In the genomic region with DNA sequence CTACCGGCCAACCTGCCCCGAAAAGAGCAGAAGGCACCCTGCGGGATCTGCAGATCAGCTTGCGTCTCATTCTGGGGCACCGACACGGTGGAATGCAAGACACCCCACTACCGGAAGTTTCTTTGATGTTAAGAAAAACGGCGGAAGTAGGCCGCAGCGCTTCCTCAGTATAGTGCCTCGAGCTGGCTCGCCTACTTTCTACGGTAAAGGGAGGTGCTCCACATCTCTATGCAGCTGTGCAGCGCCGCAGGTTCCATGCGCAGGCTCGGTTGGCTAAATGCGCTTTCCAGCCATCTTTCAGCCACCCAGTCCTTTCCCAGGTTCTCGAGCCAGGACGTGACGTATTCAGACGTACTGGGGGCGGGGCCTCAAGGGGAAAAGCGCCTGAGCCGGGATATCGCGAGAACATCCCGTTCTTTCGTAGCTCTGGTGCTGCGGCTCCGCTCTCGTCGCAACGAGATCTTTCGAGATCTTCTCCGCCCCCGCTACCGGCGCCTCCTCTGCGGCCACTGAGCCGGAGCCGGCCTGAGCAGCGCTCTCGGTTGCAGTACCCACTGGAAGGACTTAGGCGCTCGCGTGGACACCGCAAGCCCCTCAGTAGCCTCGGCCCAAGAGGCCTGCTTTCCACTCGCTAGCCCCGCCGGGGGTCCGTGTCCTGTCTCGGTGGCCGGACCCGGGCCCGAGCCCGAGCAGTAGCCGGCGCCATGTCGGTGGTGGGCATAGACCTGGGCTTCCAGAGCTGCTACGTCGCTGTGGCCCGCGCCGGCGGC, we compare ENCODE assay signal across 8 cellular contexts. TPM values are rescaled to one million over a fixed set of nuclear protein-coding genes. Genes with fewer than 3 reads are reported as not detected.
DNase-seq lines count a peak whose midpoint lies in the region; ATAC-seq, FAIRE-seq and TF ChIP-seq lines count a peak whose summit lies in the region.

HSPA4 (plus strand) TSS at position 467 of the 770 bp plus-strand sequence; CDS start at position 705, 238 bp downstream.

- H3K9me2 ChIP-seq in OCI-LY7 (ENCODE audit: insufficient read depth, low read length) = no peaks in the 10 kb centered on the region

- POLR2A ChIA-PET in OCI-LY7 (lab: Charles Lee) (interaction anchor here (0.6 to 5.9 kb wide), 17 partner anchors 9 to 952 kb away, joined by 3 to 70 read pairs (median 4); partner anchors contain the start of genes AFF4 and ZCCHC10), endothelial cell of umbilical vein (lab: Charles Lee) (interaction anchor here (0.6 to 1.4 kb wide), 7 partner anchors 25 to 1063 kb away, joined by 3 to 9 read pairs (median 3); partner anchors contain the start of genes AFF4, TCF7, VDAC1 and ZCCHC10)

- H2AFZ ChIP-seq in OCI-LY7 (ENCODE audit: low read length) (peak within 1 kb of the TSS; percentile 30; the same call in 1 of the 2 replicates), endothelial cell of umbilical vein (ENCODE audit: low read depth, low read length) (peak within 1 kb of the TSS; percentile 22)

- ATAC-seq in GM21526 (IDR thresholded peaks at IDR 0.05; ENCODE audit: low FRiP score, unreplicated experiment) = peak; percentile 79

- peak within 1 kb of the TSS; percentile 96 for H3K9ac ChIP-seq in endothelial cell of umbilical vein (replicated peaks; ENCODE audit: extremely low read depth, insufficient read depth, low read length)

- H4K20me1 ChIP-seq in OCI-LY7 (ENCODE audit: insufficient read depth, low read length) (peaks cover 10% of the 10 kb centered on the region), endothelial cell of umbilical vein (replicated peaks; ENCODE audit: control insufficient read depth, extremely low read depth, insufficient read depth, low read length) (peaks cover 4% of the 10 kb centered on the region)

- H3K9me1 ChIP-seq in endothelial cell of umbilical vein (replicated peaks; ENCODE audit: control insufficient read depth, extremely low read depth, insufficient read depth, low read length) = no peaks in the 10 kb centered on the region

- H3K4me1 ChIP-seq in OCI-LY7 (ENCODE audit: insufficient read depth, low read length, poor library complexity, severe bottlenecking) (peaks cover 38% of the 10 kb centered on the region), endothelial cell of umbilical vein (ENCODE audit: control insufficient read depth, extremely low read depth, insufficient read depth, low read length) (peaks cover 37% of the 10 kb centered on the region)

- TF ChIP-seq CTCF in D721Med (IDR thresholded peaks at IDR 0.05; ENCODE audit: insufficient read depth, missing control alignments) (no peak), OCI-LY7 (conservative IDR thresholded peaks at IDR 0.05; ENCODE audit: low read length) (no peak), endothelial cell of umbilical vein (IDR thresholded peaks at IDR 0.05; ENCODE audit: extremely low read depth in 1 of 2, insufficient read depth in 1 of 2, low read depth in 1 of 2, low read length in 2 of 2) (no peak)

- H3K36me3 ChIP-seq in OCI-LY7 (ENCODE audit: insufficient read depth, low read length) = peaks cover 44% of the 10 kb centered on the region
- no peaks in the 10 kb centered on the region for H3K36me3 ChIP-seq in endothelial cell of umbilical vein (ENCODE audit: control insufficient read depth in 2 of 2, extremely low read depth in 1 of 2, insufficient read depth in 2 of 2, low read length in 2 of 2)

- H3K4me3 ChIP-seq in OCI-LY7 (ENCODE audit: low read depth, low read length, poor library complexity, severe bottlenecking) (peak within 1 kb of the TSS; percentile 99), endothelial cell of umbilical vein (replicated peaks in 1 of 3; ENCODE audit: insufficient read depth in 1 of 3, low read depth in 1 of 3, low read length in 3 of 3) (peak within 1 kb of the TSS; percentile 61 to 90 (median 61))

- peak; percentile 80 for DNase-seq in D721Med (ENCODE audit: insufficient read length, low spot score)
- DNase-seq in HuH-7.5 (ENCODE audit: low spot score) = peak; percentile 80
- peak; percentile 100 for DNase-seq in OCI-LY7 (ENCODE audit: low spot score)
- peak; percentile 93 for DNase-seq in activated T-cell treated with anti-CD3 and anti-CD28 coated beads for 1 hour (ENCODE audit: low read depth)
- DNase-seq in endothelial cell of umbilical vein (ENCODE audit: low read depth, low spot score) = peak; percentile 99
- DNase-seq in midbrain (lab: John Stamatoyannopoulos, UW) = peak; percentile 98
- peak; percentile 93 for DNase-seq in stimulated activated CD8-positive, alpha-beta memory T cell treated with anti-CD3 and anti-CD28 coated beads, Interleukin-2, amount 100 ng/mL, for 1 hour (ENCODE audit: low read depth in 2 of 2)

- peak; percentile 98 for TF ChIP-seq POLR2A in endothelial cell of umbilical vein (IDR thresholded peaks at IDR 0.05; ENCODE audit: low read depth, low read length)

- H3K27ac ChIP-seq in OCI-LY7 (ENCODE audit: low read depth, low read length, poor library complexity, severe bottlenecking) = peak within 1 kb of the TSS; percentile 97
- H3K27ac ChIP-seq in endothelial cell of umbilical vein (ENCODE audit: insufficient read depth, low read depth, low read length) = peak within 1 kb of the TSS; percentile 86

- H3K9me3 ChIP-seq in OCI-LY7 (ENCODE audit: low read length) = no peaks in the 10 kb centered on the region
- no peaks in the 10 kb centered on the region for H3K9me3 ChIP-seq in endothelial cell of umbilical vein (replicated peaks; ENCODE audit: control insufficient read depth, insufficient read depth, low read length)

- H3K27me3 ChIP-seq in endothelial cell of umbilical vein (ENCODE audit: control insufficient read depth in 2 of 2, insufficient read depth in 2 of 2, low read length in 2 of 2) = no peaks in the 10 kb centered on the region

- no peak for FAIRE-seq in D721Med (lab: Jason Lieb, UNC)
- peak; percentile 88 for FAIRE-seq in endothelial cell of umbilical vein (lab: Jason Lieb, UNC)

- BruUV-seq in OCI-LY7 (replicated peaks; lab: Mats Ljungman, UMichigan) (no TSS peak), endothelial cell of umbilical vein (replicated peaks; lab: Mats Ljungman, UMichigan) (no TSS peak)

- peak within 1 kb of the TSS; percentile 93 for H3K4me2 ChIP-seq in OCI-LY7 (ENCODE audit: low read length)
- peak within 1 kb of the TSS; percentile 93 for H3K4me2 ChIP-seq in endothelial cell of umbilical vein (ENCODE audit: insufficient read depth, low read length)

- CTCF ChIA-PET in OCI-LY7 (lab: Charles Lee; ENCODE audit: unreplicated experiment) (interaction anchor here (0.7 to 1.2 kb wide), 2 partner anchors 14 to 921 kb away, joined by 3 read pairs; no protein-coding TSS in a partner anchor), endothelial cell of umbilical vein (lab: Charles Lee) (interaction anchor here (0.6 to 1.0 kb wide), 2 partner anchors 18 to 928 kb away, joined by 3 to 4 read pairs; no protein-coding TSS in a partner anchor)

- H3K79me2 ChIP-seq in OCI-LY7 (ENCODE audit: insufficient read depth, low read depth, low read length) (peaks cover 70% of the 10 kb centered on the region), endothelial cell of umbilical vein (ENCODE audit: control insufficient read depth, insufficient read depth, low read length) (peaks cover 48% of the 10 kb centered on the region)

- intact Hi-C loops in OCI-LY7 (cut with micrococcal nuclease; ENCODE audit: unreplicated experiment) (loop anchor here (1.0 to 2.0 kb wide), 3 partner anchors 18 to 89 kb away; partner anchors contain the start of gene AFF4), endothelial cell of umbilical vein (cut with micrococcal nuclease) (loop anchor here (1.0 to 10.0 kb wide), 7 partner anchors 9 to 667 kb away; partner anchors contain the start of genes AFF4, SHROOM1 and ZCCHC10)

- dilution Hi-C loops in endothelial cell of umbilical vein (cut with MboI; ENCODE audit: extremely low pct_ligation_motif_present, low sequenced_read_pairs) = no loop called here

TF ChIP-seq in endothelial cell of umbilical vein, 7 proteins besides CTCF, POLR2A, EP300 and RAD21:
- TF ChIP-seq MAX (IDR thresholded peaks at IDR 0.05; ENCODE audit: insufficient read depth, insufficient read length) = no peak
- TF ChIP-seq MYC (IDR thresholded peaks at IDR 0.05; ENCODE audit: low read depth, low read length) = no peak
- peak; percentile 79 for TF ChIP-seq POLR2AphosphoS5 (IDR thresholded peaks at IDR 0.05; ENCODE audit: insufficient read depth, low read depth, low read length)
- no peak for TF ChIP-seq EZH2 (IDR thresholded peaks at IDR 0.05; ENCODE audit: borderline replicate concordance, low read depth, low read length, severe bottlenecking)
- TF ChIP-seq GATA2 (IDR thresholded peaks at IDR 0.05; ENCODE audit: insufficient read depth, insufficient read length, low read depth, low read length) = no peak
TF ChIP-seq in endothelial cell of umbilical vein: peak in this region for 1.

RNA-seq across cellular contexts. Expression of gene HSPA4, which starts in this region (rescaled TPM):
- 65.4 and 86.6 TPM in 2 replicates for total RNA-seq in OCI-LY7 (2014; rRNA removed; shearing (Covaris generic))
- total RNA-seq in OCI-LY7 (2022) (190 and 226 TPM in 2 replicates), endothelial cell of umbilical vein (157 and 161 TPM in 2 replicates)
- polyA plus RNA-seq in endothelial cell of umbilical vein = 7.1 and 11.2 TPM in 2 replicates
- polyA plus RNA-seq in endothelial cell of umbilical vein (2011; cell fraction: cytosol; rRNA removed) = 28.0 and 31.1 TPM in 2 replicates
- polyA plus RNA-seq in endothelial cell of umbilical vein (2011; cell fraction: nucleus; rRNA removed) = 26.9 and 40.3 TPM in 2 replicates
- 88.6 and 155 TPM in 2 replicates for polyA plus RNA-seq in endothelial cell of umbilical vein (2012)
- polyA minus RNA-seq in endothelial cell of umbilical vein = 26.7 and 30.9 TPM in 2 replicates
- 58.8 TPM for polyA minus RNA-seq in endothelial cell of umbilical vein (2011; cell fraction: cytosol; rRNA and poly(A)+ RNA removed)
- 16.5 and 23.7 TPM in 2 replicates for polyA minus RNA-seq in endothelial cell of umbilical vein (2011; cell fraction: nucleus; rRNA and poly(A)+ RNA removed)

Comparison
In these comparisons a context has a peak if more than half of its experiments do, and no peak if none do; other contexts are left out.
1. Peak in every context shown above with its lines: DNase-seq, ATAC-seq, H3K4me3 ChIP-seq and H3K27ac ChIP-seq.